ENCODE assay signal across 1 cellular context in genomic region chr4:39455486-39455885, GRCh38.
TF ChIP-seq lines count a peak whose summit lies in the region.

No MANE protein-coding gene starts in this region.

TF ChIP-seq in GM23338, 12 proteins besides CTCF, POLR2A, EP300 and RAD21:
- TF ChIP-seq EZH2 (IDR thresholded peaks at IDR 0.05; ENCODE audit: low read depth, unreplicated experiment), result no peak
- no peak for TF ChIP-seq STAT1 (IDR thresholded peaks at IDR 0.05; ENCODE audit: unreplicated experiment)
- no peak for TF ChIP-seq POLR2AphosphoS5 (IDR thresholded peaks at IDR 0.05; ENCODE audit: low read depth)
- no peak for TF ChIP-seq REST (IDR thresholded peaks at IDR 0.05; ENCODE audit: unreplicated experiment)
- TF ChIP-seq ETS1 (IDR thresholded peaks at IDR 0.05), result no peak
- TF ChIP-seq ZNF114 (CRISPR knock-in tag; IDR thresholded peaks at IDR 0.05), result no peak
- no peak for TF ChIP-seq EZH2phosphoT487 (IDR thresholded peaks at IDR 0.05; ENCODE audit: unreplicated experiment)
- TF ChIP-seq, protein P1, sequence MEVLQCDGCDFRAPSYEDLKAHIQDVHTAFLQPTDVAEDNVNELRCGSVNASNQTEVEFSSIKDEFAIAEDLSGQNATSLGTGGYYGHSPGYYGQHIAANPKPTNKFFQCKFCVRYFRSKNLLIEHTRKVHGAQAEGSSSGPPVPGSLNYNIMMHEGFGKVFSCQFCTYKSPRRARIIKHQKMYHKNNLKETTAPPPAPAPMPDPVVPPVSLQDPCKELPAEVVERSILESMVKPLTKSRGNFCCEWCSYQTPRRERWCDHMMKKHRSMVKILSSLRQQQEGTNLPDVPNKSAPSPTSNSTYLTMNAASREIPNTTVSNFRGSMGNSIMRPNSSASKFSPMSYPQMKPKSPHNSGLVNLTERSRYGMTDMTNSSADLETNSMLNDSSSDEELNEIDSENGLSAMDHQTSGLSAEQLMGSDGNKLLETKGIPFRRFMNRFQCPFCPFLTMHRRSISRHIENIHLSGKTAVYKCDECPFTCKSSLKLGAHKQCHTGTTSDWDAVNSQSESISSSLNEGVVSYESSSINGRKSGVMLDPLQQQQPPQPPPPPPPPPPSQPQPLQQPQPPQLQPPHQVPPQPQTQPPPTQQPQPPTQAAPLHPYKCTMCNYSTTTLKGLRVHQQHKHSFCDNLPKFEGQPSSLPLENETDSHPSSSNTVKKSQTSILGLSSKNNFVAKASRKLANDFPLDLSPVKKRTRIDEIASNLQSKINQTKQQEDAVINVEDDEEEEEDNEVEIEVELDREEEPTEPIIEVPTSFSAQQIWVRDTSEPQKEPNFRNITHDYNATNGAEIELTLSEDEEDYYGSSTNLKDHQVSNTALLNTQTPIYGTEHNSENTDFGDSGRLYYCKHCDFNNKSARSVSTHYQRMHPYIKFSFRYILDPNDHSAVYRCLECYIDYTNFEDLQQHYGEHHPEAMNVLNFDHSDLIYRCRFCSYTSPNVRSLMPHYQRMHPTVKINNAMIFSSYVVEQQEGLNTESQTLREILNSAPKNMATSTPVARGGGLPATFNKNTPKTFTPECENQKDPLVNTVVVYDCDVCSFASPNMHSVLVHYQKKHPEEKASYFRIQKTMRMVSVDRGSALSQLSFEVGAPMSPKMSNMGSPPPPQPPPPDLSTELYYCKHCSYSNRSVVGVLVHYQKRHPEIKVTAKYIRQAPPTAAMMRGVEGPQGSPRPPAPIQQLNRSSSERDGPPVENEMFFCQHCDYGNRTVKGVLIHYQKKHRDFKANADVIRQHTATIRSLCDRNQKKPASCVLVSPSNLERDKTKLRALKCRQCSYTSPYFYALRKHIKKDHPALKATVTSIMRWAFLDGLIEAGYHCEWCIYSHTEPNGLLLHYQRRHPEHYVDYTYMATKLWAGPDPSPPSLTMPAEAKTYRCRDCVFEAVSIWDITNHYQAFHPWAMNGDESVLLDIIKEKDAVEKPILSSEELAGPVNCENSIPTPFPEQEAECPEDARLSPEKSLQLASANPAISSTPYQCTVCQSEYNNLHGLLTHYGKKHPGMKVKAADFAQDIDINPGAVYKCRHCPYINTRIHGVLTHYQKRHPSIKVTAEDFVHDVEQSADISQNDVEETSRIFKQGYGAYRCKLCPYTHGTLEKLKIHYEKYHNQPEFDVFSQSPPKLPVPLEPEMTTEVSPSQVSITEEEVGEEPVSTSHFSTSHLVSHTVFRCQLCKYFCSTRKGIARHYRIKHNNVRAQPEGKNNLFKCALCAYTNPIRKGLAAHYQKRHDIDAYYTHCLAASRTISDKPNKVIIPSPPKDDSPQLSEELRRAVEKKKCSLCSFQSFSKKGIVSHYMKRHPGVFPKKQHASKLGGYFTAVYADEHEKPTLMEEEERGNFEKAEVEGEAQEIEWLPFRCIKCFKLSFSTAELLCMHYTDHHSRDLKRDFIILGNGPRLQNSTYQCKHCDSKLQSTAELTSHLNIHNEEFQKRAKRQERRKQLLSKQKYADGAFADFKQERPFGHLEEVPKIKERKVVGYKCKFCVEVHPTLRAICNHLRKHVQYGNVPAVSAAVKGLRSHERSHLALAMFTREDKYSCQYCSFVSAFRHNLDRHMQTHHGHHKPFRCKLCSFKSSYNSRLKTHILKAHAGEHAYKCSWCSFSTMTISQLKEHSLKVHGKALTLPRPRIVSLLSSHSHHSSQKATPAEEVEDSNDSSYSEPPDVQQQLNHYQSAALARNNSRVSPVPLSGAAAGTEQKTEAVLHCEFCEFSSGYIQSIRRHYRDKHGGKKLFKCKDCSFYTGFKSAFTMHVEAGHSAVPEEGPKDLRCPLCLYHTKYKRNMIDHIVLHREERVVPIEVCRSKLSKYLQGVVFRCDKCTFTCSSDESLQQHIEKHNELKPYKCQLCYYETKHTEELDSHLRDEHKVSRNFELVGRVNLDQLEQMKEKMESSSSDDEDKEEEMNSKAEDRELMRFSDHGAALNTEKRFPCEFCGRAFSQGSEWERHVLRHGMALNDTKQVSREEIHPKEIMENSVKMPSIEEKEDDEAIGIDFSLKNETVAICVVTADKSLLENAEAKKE (CRISPR knock-in tag; IDR thresholded peaks at IDR 0.05), result no peak
- no peak for TF ChIP-seq NANOG (IDR thresholded peaks at IDR 0.05; ENCODE audit: borderline replicate concordance)
- TF ChIP-seq JUNB (IDR thresholded peaks at IDR 0.05; ENCODE audit: unreplicated experiment), result no peak
- TF ChIP-seq CREB1 (CRISPR knock-in tag; IDR thresholded peaks at IDR 0.05; ENCODE audit: low read depth), result no peak
- TF ChIP-seq ZNF331 (CRISPR knock-in tag; IDR thresholded peaks at IDR 0.05; ENCODE audit: low read depth), result no peak
